In the genomic region with DNA sequence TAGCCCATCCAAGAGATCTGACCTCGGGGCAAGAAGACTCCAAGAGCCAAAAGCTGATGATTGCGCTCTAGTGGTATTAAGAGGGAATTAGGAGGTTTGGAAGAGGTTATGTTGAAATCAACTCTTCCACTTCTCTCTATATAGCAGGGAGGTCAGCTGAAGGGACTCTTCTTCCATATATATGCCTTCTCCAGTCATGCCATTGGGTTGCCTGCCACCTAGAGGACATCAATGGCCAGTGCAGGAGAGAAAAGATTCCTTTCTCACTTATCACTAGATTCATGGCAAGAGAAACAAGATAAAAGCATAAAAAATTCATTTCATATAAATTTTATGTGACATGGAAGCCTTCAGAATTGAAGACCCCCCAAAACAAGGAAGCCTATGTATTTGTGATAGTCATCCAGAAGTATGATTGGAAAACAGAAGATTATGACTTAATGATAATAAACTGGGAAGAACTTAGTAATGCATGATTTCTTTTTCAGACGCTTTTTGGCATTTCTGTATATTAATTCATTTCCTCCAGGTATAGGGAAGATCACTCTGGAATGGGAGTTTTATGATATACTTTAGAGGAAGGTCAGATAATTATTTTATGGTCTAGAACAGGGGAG, we compare ENCODE assay signal across 8 cellular contexts.
DNase-seq lines count a peak whose midpoint lies in the region; ATAC-seq lines count a peak whose summit lies in the region.

No MANE protein-coding gene starts in this region.

- H3K27ac ChIP-seq in right cardiac atrium (ENCODE audit: low read length), result no peak overlapping the region

- no peaks in the 10 kb centered on the region for H3K4me1 ChIP-seq in right cardiac atrium (ENCODE audit: control insufficient read depth, insufficient read depth, low read length)

- 66% methylated on average over 3 of the region's 3 CpGs for WGBS in right cardiac atrium

- DNase-seq in activated CD4-positive, alpha-beta T cell treated with anti-CD3 and anti-CD28 coated beads for 48 hours, result peak; percentile 39
- no peak for DNase-seq in activated CD4-positive, alpha-beta T cell treated with anti-CD3 and anti-CD28 coated beads for 1 hour
- peak; percentile 22 for DNase-seq in HK-2 (ENCODE audit: unreplicated experiment)
- peak; percentile 59 for DNase-seq in NCI-H774 (lab: John Stamatoyannopoulos, UW)
- peak; percentile 75 for DNase-seq in amniotic epithelial cell (ENCODE audit: low read depth)
- DNase-seq in right cardiac atrium, result peak in 2 of 3 donors; percentile 22 to 39
- DNase-seq in stimulated activated CD4-positive, alpha-beta T cell treated with anti-CD3 and anti-CD28 coated beads, Interleukin-12 subunit alpha, Interleukin-12 subunit beta, amount 100 ng/mL, for 48 hours (ENCODE audit: low read depth in 2 of 3, low spot score in 1 of 3), result peak; percentile 3 to 24 (median 9)

- ATAC-seq in GM21529 (IDR thresholded peaks at IDR 0.05; ENCODE audit: unreplicated experiment), result peak; percentile 97
- ATAC-seq in right cardiac atrium, result peak; percentile 76 to 81

- H3K4me3 ChIP-seq in right cardiac atrium (ENCODE audit: low read length), result no peak overlapping the region

- intact Hi-C loops in right cardiac atrium (cut with DNase I), result loop anchor here in 1 of 4 donors (5.0 kb wide), 1 partner anchor 274 kb away; no protein-coding TSS in a partner anchor

- H3K9me3 ChIP-seq in right cardiac atrium (ENCODE audit: control insufficient read depth, low read length), result no peaks in the 10 kb centered on the region

- no peaks in the 10 kb centered on the region for H3K27me3 ChIP-seq in right cardiac atrium (ENCODE audit: control insufficient read depth, insufficient read depth)
